Comparison of ENCODE assay signal across 10 cellular contexts in genomic region chr10:77111611-77112550, GRCh38.
DNase-seq lines count a peak whose midpoint lies in the region; ATAC-seq and TF ChIP-seq lines count a peak whose summit lies in the region.
"Had no signal": no experiment of that assay in that cellular context is flagged by ENCODE, and none has a peak within 500 bp of the region (broad histone marks: within the 10 kb centered on the region; RNA-seq: fewer than 3 reads in every experiment).

No MANE protein-coding gene starts in this region.

- no peak overlapping the region for H3K27ac ChIP-seq in lower lobe of right lung

- peak; percentile 10 for DNase-seq in activated CD4-positive, alpha-beta T cell treated with anti-CD3 and anti-CD28 coated beads for 36 hours
- DNase-seq in activated CD4-positive, alpha-beta T cell treated with anti-CD3 and anti-CD28 coated beads for 1 hour = no peak
- DNase-seq in NOMO-1 treated with DMSO at 0.1 percent for 48 hours (lab: John Stamatoyannopoulos, UW; ENCODE audit: unreplicated experiment) (peak; percentile 54), dedifferentiated amniotic fluid mesenchymal stem cell (ENCODE audit: extremely low spot score) (peak; percentile 46), lower lobe of right lung (no peak), T-helper 9 cell (no peak)
- no peak for DNase-seq in activated CD8-positive, alpha-beta memory T cell treated with anti-CD3 and anti-CD28 coated beads, Interleukin-2, amount 50 U/mL, for 48 hours

- H3K36me3 Mint-ChIP-seq in activated CD4-positive, alpha-beta T cell treated with anti-CD3 and anti-CD28 coated beads for 36 hours (ENCODE audit: low read depth) = no peaks in the 10 kb centered on the region

- no peak overlapping the region for H3K4me3 Mint-ChIP-seq in activated CD4-positive, alpha-beta T cell treated with anti-CD3 and anti-CD28 coated beads for 36 hours
- H3K4me3 Mint-ChIP-seq: central memory CD8-positive, alpha-beta T cell; stimulated activated naive CD8-positive, alpha-beta T cell treated with anti-CD3 and anti-CD28 coated beads, Interleukin-15, Interleukin-2, amounts not matched to agents 100 ng/mL and 50 ng/mL, for 24 hours had no signal

- CTCF ChIA-PET in activated CD4-positive, alpha-beta T cell treated with anti-CD3 and anti-CD28 coated beads for 36 hours (lab: Charles Lee) = interaction anchor here (0.6 to 1.6 kb wide), 4 partner anchors 12 to 705 kb away, joined by 3 to 6 read pairs (median 4); no protein-coding TSS in a partner anchor

- POLR2A ChIA-PET in activated CD4-positive, alpha-beta T cell treated with anti-CD3 and anti-CD28 coated beads for 36 hours (lab: Charles Lee) = no interaction called here

- intact Hi-C loops in activated CD4-positive, alpha-beta T cell treated with anti-CD3 and anti-CD28 coated beads for 36 hours (cut with DNase I, micrococcal nuclease) = loop anchor here (2.0 to 5.0 kb wide), 4 partner anchors 75 to 1715 kb away; no protein-coding TSS in a partner anchor
- intact Hi-C loops in lower lobe of right lung (cut with DNase I) = no loop called here

- no peaks in the 10 kb centered on the region for H3K9me3 Mint-ChIP-seq in activated CD4-positive, alpha-beta T cell treated with anti-CD3 and anti-CD28 coated beads for 36 hours (ENCODE audit: low read depth)
- H3K9me3 Mint-ChIP-seq: central memory CD8-positive, alpha-beta T cell; stimulated activated naive CD8-positive, alpha-beta T cell treated with anti-CD3 and anti-CD28 coated beads, Interleukin-15, Interleukin-2, amounts not matched to agents 100 ng/mL and 50 ng/mL, for 24 hours had no signal

- H3K27me3 Mint-ChIP-seq in activated CD4-positive, alpha-beta T cell treated with anti-CD3 and anti-CD28 coated beads for 36 hours = peaks cover 5% of the 10 kb centered on the region

- H3K9me3 ChIP-seq in lower lobe of right lung = no peaks in the 10 kb centered on the region

- H3K4me1 ChIP-seq in lower lobe of right lung = peaks cover 5% of the 10 kb centered on the region

- H3K36me3 ChIP-seq in lower lobe of right lung = no peaks in the 10 kb centered on the region

- H3K4me3 ChIP-seq in lower lobe of right lung = no peak overlapping the region

- TF ChIP-seq CTCF in lower lobe of right lung (IDR thresholded peaks at IDR 0.05) = peak; percentile 85

- no peaks in the 10 kb centered on the region for H3K4me1 Mint-ChIP-seq in activated CD4-positive, alpha-beta T cell treated with anti-CD3 and anti-CD28 coated beads for 36 hours
- H3K4me1 Mint-ChIP-seq: central memory CD8-positive, alpha-beta T cell had no signal

- no peaks in the 10 kb centered on the region for H3K27me3 ChIP-seq in lower lobe of right lung (ENCODE audit: low read depth)

- no peak for ATAC-seq in activated CD4-positive, alpha-beta T cell treated with anti-CD3 and anti-CD28 coated beads for 36 hours
- ATAC-seq in HG02938 (IDR thresholded peaks at IDR 0.05; ENCODE audit: unreplicated experiment) = peak; percentile 63
- ATAC-seq in lower lobe of right lung = peak; percentile 68 to 73

- no peak overlapping the region for H3K27ac Mint-ChIP-seq in activated CD4-positive, alpha-beta T cell treated with anti-CD3 and anti-CD28 coated beads for 36 hours
- H3K27ac Mint-ChIP-seq: stimulated activated naive CD8-positive, alpha-beta T cell treated with anti-CD3 and anti-CD28 coated beads, Interleukin-15, Interleukin-2, amounts not matched to agents 100 ng/mL and 50 ng/mL, for 24 hours had no signal

Comparison
In these comparisons a context has a peak if more than half of its experiments do, and no peak if none do; other contexts are left out.
1. DNase-seq: peak in activated CD4-positive, alpha-beta T cell treated with anti-CD3 and anti-CD28 coated beads for 36 hours (single experiment), NOMO-1 treated with DMSO at 0.1 percent for 48 hours (single experiment) and dedifferentiated amniotic fluid mesenchymal stem cell (single experiment); none in activated CD4-positive, alpha-beta T cell treated with anti-CD3 and anti-CD28 coated beads for 1 hour (single experiment), lower lobe of right lung (single experiment), activated CD8-positive, alpha-beta memory T cell treated with anti-CD3 and anti-CD28 coated beads, Interleukin-2, amount 50 U/mL, for 48 hours (single experiment) and T-helper 9 cell (single experiment).